21 cellular contexts compared by ENCODE assay signal in genomic region chr13:20221772-20222171, GRCh38. TPM values are rescaled to one million over a fixed set of nuclear protein-coding genes. Genes with fewer than 3 reads are reported as not detected.
A peak's percentile ranks its signal among the peaks of the same experiment; 100 is the strongest.
DNase-seq lines count a peak whose midpoint lies in the region; TF ChIP-seq lines count a peak whose summit lies in the region.
"Had no signal": no experiment of that assay in that cellular context is flagged by ENCODE, and none has a peak within 500 bp of the region (broad histone marks: within the 10 kb centered on the region; RNA-seq: fewer than 3 reads in every experiment).

No MANE protein-coding gene starts in this region.

- H3K27ac ChIP-seq in GM23248 (no peak overlapping the region), WERI-Rb-1 (no peak overlapping the region)
- H3K27ac ChIP-seq: A549, heart left ventricle had no signal

- TF ChIP-seq CTCF in fibroblast of villous mesenchyme (IDR thresholded peaks at IDR 0.05; ENCODE audit: insufficient read depth, low read depth, low read length) (no peak), WERI-Rb-1 (IDR thresholded peaks at IDR 0.05; ENCODE audit: low read depth, low read length) (no peak), lower leg skin (IDR thresholded peaks at IDR 0.05) (no peak)

- intact Hi-C loops in lower leg skin (cut with DNase I; ENCODE audit: low total_unique reads), result no loop called here

- no peak overlapping the region for H2AFZ ChIP-seq in GM23248

- H3K4me2 ChIP-seq in GM23248 (ENCODE audit: unreplicated experiment), result no peak overlapping the region
- H3K4me2 ChIP-seq: A549 had no signal

- peak; percentile 35 for DNase-seq in AG08395 (ENCODE audit: low spot score)
- peak; percentile 49 for DNase-seq in GM23248
- peak; percentile 86 for DNase-seq in SIG-M5 (lab: John Stamatoyannopoulos, UW)
- peak; percentile 3 for DNase-seq in fibroblast of villous mesenchyme (ENCODE audit: low read depth)
- DNase-seq in stimulated activated CD8-positive, alpha-beta memory T cell treated with anti-CD3 and anti-CD28 coated beads, Interleukin-4, amount 100 ng/mL, for 48 hours, result no peak
- no peak for DNase-seq in WERI-Rb-1
- DNase-seq in NCI-H1105 (lab: John Stamatoyannopoulos, UW), result no peak
- no peak for DNase-seq in lower leg skin (ENCODE audit: low spot score in 2 of 2)
- DNase-seq: activated naive CD8-positive, alpha-beta T cell treated with anti-CD3 and anti-CD28 coated beads for 36 hours; CD4-positive, alpha-beta T cell; effector CD8-positive, alpha-beta T cell; heart left ventricle; NCI-H1092; NCI-H2081; NCI-H446; NK-92 treated with Interleukin-12 subunit alpha and Interleukin-12 subunit beta, amount 100 ng/mL, for 24 hours; retina had no signal

- H4K20me1 ChIP-seq in GM23248 (ENCODE audit: insufficient read depth), result no peaks in the 10 kb centered on the region

- in situ Hi-C loops in GM23248 (cut with MboI), result no loop called here

- no peak for TF ChIP-seq POLR2A in lower leg skin (IDR thresholded peaks at IDR 0.05)

- H3K4me3 ChIP-seq in GM23248 (no peak overlapping the region), fibroblast of villous mesenchyme (ENCODE audit: low read depth, low read length) (no peak overlapping the region), WERI-Rb-1 (ENCODE audit: low read depth, low read length) (no peak overlapping the region), lower leg skin (ENCODE audit: low read depth, poor library complexity, severe bottlenecking) (no peak overlapping the region)
- H3K4me3 ChIP-seq: A549, GM12878, heart left ventricle had no signal

- peaks cover 72% of the 10 kb centered on the region for H3K27me3 ChIP-seq in GM23248 (replicated peaks; ENCODE audit: insufficient read depth)
- peaks cover 100% of the 10 kb centered on the region for H3K27me3 ChIP-seq in WERI-Rb-1 (ENCODE audit: insufficient read depth, low read depth, severe bottlenecking)

- H3K79me2 ChIP-seq in GM23248 (ENCODE audit: insufficient read depth), result no peaks in the 10 kb centered on the region

- 30 to 36% methylated on average over 6 of the region's 6 CpGs for WGBS in GM23248 (ENCODE audit: low coverage in 1 of 2, low lambda C conversion rate in 2 of 2, missing lambda C conversion rate in 2 of 2), 2 experiments
- WGBS in lower leg skin, 2 donors, result 55 to 63% methylated on average over 6 of the region's 6 CpGs

- H3F3A ChIP-seq in GM23248 (ENCODE audit: insufficient read depth), result no peaks in the 10 kb centered on the region

- no peak overlapping the region for H3K9ac ChIP-seq in GM23248

- H3K9me3 ChIP-seq in GM23248 (ENCODE audit: low read depth), result no peaks in the 10 kb centered on the region
- peaks cover 16% of the 10 kb centered on the region for H3K9me3 ChIP-seq in WERI-Rb-1 (ENCODE audit: severe bottlenecking)
- H3K9me3 ChIP-seq: A549, heart left ventricle had no signal

- no peaks in the 10 kb centered on the region for H3K36me3 ChIP-seq in GM23248 (ENCODE audit: low read depth)
- no peaks in the 10 kb centered on the region for H3K36me3 ChIP-seq in WERI-Rb-1
- H3K36me3 ChIP-seq: heart left ventricle had no signal

- no peaks in the 10 kb centered on the region for H3K4me1 ChIP-seq in GM23248 (ENCODE audit: insufficient read depth)
- H3K4me1 ChIP-seq: A549 had no signal

- no peaks in the 10 kb centered on the region for H3K9me2 ChIP-seq in GM23248 (ENCODE audit: insufficient read depth)

RNA-seq across cellular contexts. Expression of gene GJB6, which starts 10.3 kb away (rescaled TPM):
- total RNA-seq in GM23248 (2014; rRNA removed; shearing (Covaris generic)), result not detected in 2 replicates
- not detected in 2 replicates for polyA plus RNA-seq in GM23248 (2016; fragmentation: Nextera tagmentation; extraction: Ambion mirVana)
- not detected in 2 replicates for total RNA-seq in fibroblast of villous mesenchyme
- 100 to 1,000 TPM in 1 of 4 donors, 10 to 100 TPM in 3; 49.7 to 150 (median 58.3) TPM for total RNA-seq in lower leg skin
- total RNA-seq: chondrocyte, fibroblast of lung, GM12878, heart left ventricle had no signal
- polyA plus RNA-seq: fibroblast of lung, heart left ventricle had no signal

RNA-seq across cellular contexts. Expression of gene GJB2, which starts 29.0 kb away (rescaled TPM):
- 0.11 and 0.25 TPM in 2 replicates for total RNA-seq in GM23248 (2014; rRNA removed; shearing (Covaris generic))
- polyA plus RNA-seq in GM23248 (2016; fragmentation: Nextera tagmentation; extraction: Ambion mirVana), result 0.16 and 0.20 TPM in 2 replicates
- total RNA-seq in fibroblast of villous mesenchyme (not detected in 2 replicates), lower leg skin (100 to 1,000 TPM in 1 of 4 donors, 10 to 100 TPM in 3; 46.7 to 160 (median 63.0) TPM)
- total RNA-seq: chondrocyte, fibroblast of lung had no signal

Comparison
In these comparisons a context has a peak if more than half of its experiments do, and no peak if none do; other contexts are left out.
1. DNase-seq: peak in AG08395 (single experiment), GM23248 (single experiment), SIG-M5 (single experiment) and fibroblast of villous mesenchyme (single experiment); none in stimulated activated CD8-positive, alpha-beta memory T cell treated with anti-CD3 and anti-CD28 coated beads, Interleukin-4, amount 100 ng/mL, for 48 hours (single experiment), WERI-Rb-1 (single experiment), NCI-H1105 (single experiment) and lower leg skin (0 of 2).
2. RNA of gene GJB6, which starts 10.3 kb away (total RNA-seq): 49.7 to 150 TPM in lower leg skin; not detected in GM23248 and not detected in fibroblast of villous mesenchyme; every median in the first group is over 10 times any median in the second.
3. RNA of gene GJB2, which starts 29.0 kb away (total RNA-seq): 46.7 to 160 TPM in lower leg skin; 0.11 to 0.25 TPM in GM23248 and not detected in fibroblast of villous mesenchyme; every median in the first group is over 10 times any median in the second.